Comparison of ENCODE assay signal across 21 cellular contexts in genomic region chr12:44053550-44054243, GRCh38.
DNase-seq lines count a peak whose midpoint lies in the region; ATAC-seq, FAIRE-seq and TF ChIP-seq lines count a peak whose summit lies in the region.
"Had no signal": no experiment of that assay in that cellular context is flagged by ENCODE, and none has a peak within 500 bp of the region (broad histone marks: within the 10 kb centered on the region; RNA-seq: fewer than 3 reads in every experiment).

No MANE protein-coding gene starts in this region.

- H3K36me3 Mint-ChIP-seq in astrocyte (ENCODE audit: low read depth, unreplicated experiment), result peaks cover 3% of the 10 kb centered on the region
- H3K36me3 Mint-ChIP-seq in mesothelial cell of epicardium, result no peaks in the 10 kb centered on the region
- H3K36me3 Mint-ChIP-seq: brain; CD4-positive, CD25-positive, alpha-beta regulatory T cell; stimulated activated effector memory CD8-positive, alpha-beta T cell treated with anti-CD3 and anti-CD28 coated beads, Interleukin-12 subunit alpha, Interleukin-12 subunit beta, amount 100 ng/mL, for 72 hours had no signal

- no peak for FAIRE-seq in astrocyte (lab: Jason Lieb, UNC)
- FAIRE-seq: pancreas had no signal

- CTCF ChIA-PET in SK-N-SH (lab: Yijun Ruan, JAX), result no interaction called here

- POLR2A ChIA-PET in SK-N-SH (lab: Yijun Ruan, JAX), result no interaction called here

- H3K9me3 ChIP-seq in SK-N-SH (no peaks in the 10 kb centered on the region), astrocyte (ENCODE audit: insufficient read depth, low read depth, low read length) (no peaks in the 10 kb centered on the region), left ventricle myocardium inferior (replicated peaks) (no peaks in the 10 kb centered on the region), aorta (ENCODE audit: control insufficient read depth, low read length) (no peaks in the 10 kb centered on the region)
- H3K9me3 ChIP-seq: pancreas, tibial nerve had no signal

- no peaks in the 10 kb centered on the region for H3K27me3 Mint-ChIP-seq in astrocyte (ENCODE audit: low read depth, unreplicated experiment)
- H3K27me3 Mint-ChIP-seq in mesothelial cell of epicardium (ENCODE audit: low read depth), result no peaks in the 10 kb centered on the region
- H3K27me3 Mint-ChIP-seq: brain had no signal

- DNase-seq in SK-N-SH (no peak), astrocyte (ENCODE audit: low read depth) (peak; percentile 82), left ventricle myocardium inferior (no peak), aorta (no peak), mesothelial cell of epicardium (ENCODE audit: low spot score in 2 of 2, unreplicated experiment in 2 of 2) (no peak), SKM-1 (lab: John Stamatoyannopoulos, UW; ENCODE audit: unreplicated experiment) (no peak), islet precursor cell (no peak)
- DNase-seq: activated CD4-positive, alpha-beta T cell treated with anti-CD3 and anti-CD28 coated beads for 1 hour; activated gamma-delta T cell; CD4-positive, CD25-positive, alpha-beta regulatory T cell; GOT3; left colon; NCI-H1694 treated with DMSO at 0.1 percent for 48 hours; pancreas; SHP77; T-helper 9 cell had no signal

- H3K4me3 ChIP-seq in SK-N-SH (ENCODE audit: low read depth in 2 of 2, low read length in 1 of 2) (no peak overlapping the region), astrocyte (ENCODE audit: insufficient read depth, low read depth, low read length) (no peak overlapping the region), left ventricle myocardium inferior (no peak overlapping the region), aorta (ENCODE audit: low read length in 2 of 2) (no peak overlapping the region)
- H3K4me3 ChIP-seq: pancreas, tibial nerve had no signal

- H3K27ac Mint-ChIP-seq in astrocyte (ENCODE audit: unreplicated experiment) (no peak overlapping the region), mesothelial cell of epicardium (no peak overlapping the region)
- H3K27ac Mint-ChIP-seq: CD4-positive, CD25-positive, alpha-beta regulatory T cell; stimulated activated effector memory CD8-positive, alpha-beta T cell treated with anti-CD3 and anti-CD28 coated beads, Interleukin-12 subunit alpha, Interleukin-12 subunit beta, amount 100 ng/mL, for 72 hours had no signal

- H2AFZ ChIP-seq in SK-N-SH (ENCODE audit: low read depth) (no peak overlapping the region), astrocyte (ENCODE audit: low read depth, low read length) (no peak overlapping the region)

- H3K36me3 ChIP-seq in SK-N-SH (replicated peaks in 1 of 2; ENCODE audit: control insufficient read depth in 1 of 2, insufficient read depth in 2 of 2, low read length in 1 of 2) (no peaks in the 10 kb centered on the region), astrocyte (ENCODE audit: insufficient read depth, low read length) (no peaks in the 10 kb centered on the region), left ventricle myocardium inferior (no peaks in the 10 kb centered on the region), aorta (ENCODE audit: control insufficient read depth in 1 of 2, insufficient read depth in 2 of 2, low read length in 1 of 2) (no peaks in the 10 kb centered on the region)
- H3K36me3 ChIP-seq: pancreas, tibial nerve had no signal

- H3K27ac ChIP-seq in SK-N-SH (ENCODE audit: low read depth in 2 of 2, low read length in 1 of 2) (no peak overlapping the region), astrocyte (ENCODE audit: low read depth, low read length) (no peak overlapping the region), left ventricle myocardium inferior (replicated peaks) (peak overlapping the region; percentile 39), aorta (ENCODE audit: low read depth in 1 of 2, low read length in 2 of 2) (no peak overlapping the region)
- H3K27ac ChIP-seq: 22Rv1, pancreas, tibial nerve had no signal

- H3K27me3 ChIP-seq in SK-N-SH (ENCODE audit: insufficient read depth) (no peaks in the 10 kb centered on the region), astrocyte (ENCODE audit: insufficient read depth, low read length) (no peaks in the 10 kb centered on the region), left ventricle myocardium inferior (ENCODE audit: low read depth) (no peaks in the 10 kb centered on the region), aorta (ENCODE audit: control insufficient read depth in 1 of 2, insufficient read depth in 2 of 2, low read length in 1 of 2) (no peaks in the 10 kb centered on the region)
- H3K27me3 ChIP-seq: pancreas, tibial nerve had no signal

- intact Hi-C loops in left ventricle myocardium inferior (cut with micrococcal nuclease) (no loop called here), aorta (cut with DNase I) (no loop called here)

- WGBS in SK-N-SH (ENCODE audit: low lambda C conversion rate), result 47% methylated on average over 4 of the region's 4 CpGs
- 4 to 10% methylated on average over 4 of the region's 4 CpGs for WGBS in aorta, 2 donors

- TF ChIP-seq EP300 in SK-N-SH (IDR thresholded peaks at IDR 0.05; ENCODE audit: borderline replicate concordance in 1 of 2, low read depth in 1 of 2, low read length in 1 of 2), result no peak

- H3K9me2 ChIP-seq in SK-N-SH, result no peaks in the 10 kb centered on the region

- H3K4me1 Mint-ChIP-seq in astrocyte (ENCODE audit: low read depth, unreplicated experiment) (no peaks in the 10 kb centered on the region), mesothelial cell of epicardium (peaks cover 10% of the 10 kb centered on the region)
- H3K4me1 Mint-ChIP-seq: CD4-positive, CD25-positive, alpha-beta regulatory T cell; stimulated activated effector memory CD8-positive, alpha-beta T cell treated with anti-CD3 and anti-CD28 coated beads, Interleukin-12 subunit alpha, Interleukin-12 subunit beta, amount 100 ng/mL, for 72 hours had no signal

- H3F3A ChIP-seq in SK-N-SH (replicated peaks; ENCODE audit: insufficient read depth), result no peaks in the 10 kb centered on the region

- H3K4me2 ChIP-seq in SK-N-SH, result no peak overlapping the region
- no peak overlapping the region for H3K4me2 ChIP-seq in astrocyte (ENCODE audit: low read length)

- no peak for TF ChIP-seq CTCF in SK-N-SH (IDR thresholded peaks at IDR 0.05)
- TF ChIP-seq CTCF in astrocyte (IDR thresholded peaks at IDR 0.05; ENCODE audit: insufficient read depth, low read depth, low read length), result no peak
- no peak for TF ChIP-seq CTCF in left ventricle myocardium inferior (IDR thresholded peaks at IDR 0.05; ENCODE audit: borderline replicate concordance)
- no peak for TF ChIP-seq CTCF in mesothelial cell of epicardium (IDR thresholded peaks at IDR 0.05; ENCODE audit: unreplicated experiment)

- H3K79me2 ChIP-seq in SK-N-SH (ENCODE audit: insufficient read depth) (no peaks in the 10 kb centered on the region), astrocyte (ENCODE audit: insufficient read depth, low read length) (no peaks in the 10 kb centered on the region)

- H3K9ac ChIP-seq in SK-N-SH (no peak overlapping the region), astrocyte (ENCODE audit: low read length) (no peak overlapping the region)

- TF ChIP-seq RAD21 in SK-N-SH (IDR thresholded peaks at IDR 0.05; ENCODE audit: low read length), result no peak

- H3K9me3 Mint-ChIP-seq in astrocyte (ENCODE audit: unreplicated experiment), result no peaks in the 10 kb centered on the region
- no peaks in the 10 kb centered on the region for H3K9me3 Mint-ChIP-seq in mesothelial cell of epicardium
- H3K9me3 Mint-ChIP-seq: CD4-positive, CD25-positive, alpha-beta regulatory T cell; stimulated activated effector memory CD8-positive, alpha-beta T cell treated with anti-CD3 and anti-CD28 coated beads, Interleukin-12 subunit alpha, Interleukin-12 subunit beta, amount 100 ng/mL, for 72 hours had no signal

- H3K4me1 ChIP-seq in SK-N-SH (ENCODE audit: control insufficient read depth in 1 of 2, insufficient read depth in 2 of 2, low read depth in 1 of 2, low read length in 1 of 2) (no peaks in the 10 kb centered on the region), astrocyte (ENCODE audit: insufficient read depth, low read length) (no peaks in the 10 kb centered on the region), left ventricle myocardium inferior (peaks cover 13% of the 10 kb centered on the region), aorta (ENCODE audit: control insufficient read depth in 1 of 2, insufficient read depth in 2 of 2, low read length in 2 of 2) (no peaks in the 10 kb centered on the region)
- H3K4me1 ChIP-seq: pancreas had no signal

- no peaks in the 10 kb centered on the region for H4K20me1 ChIP-seq in SK-N-SH (ENCODE audit: insufficient read depth)
- H4K20me1 ChIP-seq in astrocyte (ENCODE audit: insufficient read depth, low read length), result no peaks in the 10 kb centered on the region

- ATAC-seq in SK-N-SH treated with all-trans-retinoic acid at 6 μM for 48 hours, result no peak
- peak; percentile 48 for ATAC-seq in aorta (ENCODE audit: low FRiP score)
- ATAC-seq: left colon; pancreas; stimulated activated effector memory CD8-positive, alpha-beta T cell treated with anti-CD3 and anti-CD28 coated beads, Interleukin-12 subunit alpha, Interleukin-12 subunit beta, amount 100 ng/mL, for 72 hours had no signal

- H3K4me3 Mint-ChIP-seq in astrocyte (ENCODE audit: unreplicated experiment) (no peak overlapping the region), mesothelial cell of epicardium (no peak overlapping the region)
- H3K4me3 Mint-ChIP-seq: brain; CD4-positive, CD25-positive, alpha-beta regulatory T cell; stimulated activated effector memory CD8-positive, alpha-beta T cell treated with anti-CD3 and anti-CD28 coated beads, Interleukin-12 subunit alpha, Interleukin-12 subunit beta, amount 100 ng/mL, for 72 hours had no signal

TF ChIP-seq in SK-N-SH, 30 proteins besides CTCF, POLR2A, EP300 and RAD21 (continues in another document):
- TF ChIP-seq ELF1 (IDR thresholded peaks at IDR 0.05) (no peak), JUND (IDR thresholded peaks at IDR 0.05) (no peak), SMC3 (IDR thresholded peaks at IDR 0.05; ENCODE audit: low read depth, low read length) (no peak), MXI1 (IDR thresholded peaks at IDR 0.05; ENCODE audit: low read depth, low read length) (no peak), RFX5 (IDR thresholded peaks at IDR 0.05; ENCODE audit: low read length) (no peak), MEF2A (IDR thresholded peaks at IDR 0.05; ENCODE audit: borderline replicate concordance, low read depth) (no peak), TEAD4 (IDR thresholded peaks at IDR 0.05; ENCODE audit: borderline replicate concordance, insufficient read depth) (no peak), YY1 (IDR thresholded peaks at IDR 0.05; ENCODE audit: low read depth) (no peak), CHD2 (IDR thresholded peaks at IDR 0.05; ENCODE audit: low read length, partially characterized antibody) (no peak)
- TF ChIP-seq, protein P1, sequence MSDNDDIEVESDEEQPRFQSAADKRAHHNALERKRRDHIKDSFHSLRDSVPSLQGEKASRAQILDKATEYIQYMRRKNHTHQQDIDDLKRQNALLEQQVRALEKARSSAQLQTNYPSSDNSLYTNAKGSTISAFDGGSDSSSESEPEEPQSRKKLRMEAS (IDR thresholded peaks at IDR 0.05; ENCODE audit: low read depth), result no peak
